ENCODE assay signal across 17 cellular contexts in genomic region chr1:119333543-119334250, GRCh38. TPM values are rescaled to one million over a fixed set of nuclear protein-coding genes. Genes with fewer than 3 reads are reported as not detected.
"Had no signal": no experiment of that assay in that cellular context is flagged by ENCODE, and none has a peak within 500 bp of the region (broad histone marks: within the 10 kb centered on the region; RNA-seq: fewer than 3 reads in every experiment).

No MANE protein-coding gene starts in this region.

RNA-seq across cellular contexts. Expression of gene HAO2, which starts 34.9 kb away (rescaled TPM):
- total RNA-seq: activated B cell treated with CpG ODN at 0.5 μM for 24 hours; activated CD4-positive, alpha-beta memory T cell treated with anti-CD3 and anti-CD28 coated beads for 36 hours; activated CD4-positive, alpha-beta T cell treated with anti-CD3 and anti-CD28 coated beads, Interleukin-2, amount 10 ng/mL, durations not matched to agents 24 days and 14 days; activated CD8-positive, alpha-beta memory T cell treated with anti-CD3 and anti-CD28 coated beads for 36 hours; activated CD8-positive, alpha-beta T cell treated with anti-CD3 and anti-CD28 coated beads for 36 hours; activated naive CD4-positive, alpha-beta T cell treated with anti-CD3 and anti-CD28 coated beads for 36 hours; activated naive CD4-positive, alpha-beta T cell treated with anti-CD3 and anti-CD28 coated beads, Interleukin-2, amount 50 U/mL, for 72 hours; activated naive CD8-positive, alpha-beta T cell treated with anti-CD3 and anti-CD28 coated beads for 36 hours; activated T-cell treated with anti-CD3 and anti-CD28 coated beads, Interleukin-2, amount 50 U/mL, for 4 hours; activated T-cell treated with anti-CD3 and anti-CD28 coated beads, Interleukin-2, amount 50 U/mL, for 72 hours; activated T-helper 1 cell treated with anti-CD3 and anti-CD28 coated beads, Interleukin-12 subunit alpha, Interleukin-12 subunit beta, Interleukin-2, Interleukin-4 antibody, amounts not matched to agents 30 ng/mL and 10 ng/mL and 1 ng/mL, durations not matched to agents 14 hours and 24 hours and 36 hours; activated T-helper 17 cell treated with anti-CD3 and anti-CD28 coated beads, Interleukin-2, amount 50 U/mL, for 72 hours; aorta; astrocyte; body of pancreas; cardiac septum; cerebellum had no signal
- polyA plus RNA-seq: aorta had no signal
